ENCODE assay signal across 33 cellular contexts in genomic region chr17:66228887-66229782, GRCh38. TPM values are rescaled to one million over a fixed set of nuclear protein-coding genes. Genes with fewer than 3 reads are reported as not detected.
DNase-seq lines count a peak whose midpoint lies in the region; ATAC-seq, FAIRE-seq and TF ChIP-seq lines count a peak whose summit lies in the region.
"Had no signal": no experiment of that assay in that cellular context is flagged by ENCODE, and none has a peak within 500 bp of the region (broad histone marks: within the 10 kb centered on the region; RNA-seq: fewer than 3 reads in every experiment).

Gene APOH, minus strand, starts transcription at chr17:66229415. Its CDS starts 36 bp downstream, at chr17:66229379.

- no peak within 1 kb of the TSS for H3K27ac Mint-ChIP-seq in T-helper 2 cell treated with Interferon-gamma antibody and Interleukin-4, amounts not matched to agents 5 μg/mL and 100 μg/mL, for 36 hours
- H3K27ac Mint-ChIP-seq: activated naive CD8-positive, alpha-beta T cell; activated T-cell treated with anti-CD3 and anti-CD28 coated beads, Interleukin-2, amount 50 U/mL, for 24 hours; H9; mesothelial cell of epicardium; naive thymus-derived CD4-positive, alpha-beta T cell; progenitor cell of endocrine pancreas; stimulated activated effector memory CD8-positive, alpha-beta T cell treated with anti-CD3 and anti-CD28 coated beads, Interleukin-12 subunit alpha, Interleukin-12 subunit beta, amount 100 ng/mL, for 72 hours had no signal

- CTCF ChIA-PET in A549 (lab: Yijun Ruan, JAX): interaction anchor here (0.6 to 2.6 kb wide), 5 partner anchors 7 to 1254 kb away, joined by 3 to 10 read pairs (median 5); no protein-coding TSS in a partner anchor

- H3K18ac ChIP-seq in mesenchymal stem cell (ENCODE audit: low read depth in 1 of 2, low read length in 2 of 2): no peak within 1 kb of the TSS

- no peak within 1 kb of the TSS for H3K4ac ChIP-seq in mesenchymal stem cell (ENCODE audit: low read depth in 1 of 2, low read length in 2 of 2)

- no peak within 1 kb of the TSS for H2BK15ac ChIP-seq in mesenchymal stem cell (ENCODE audit: low read depth, poor library complexity, severe bottlenecking)

- no peak within 1 kb of the TSS for H2AFZ ChIP-seq in mesenchymal stem cell (ENCODE audit: low read depth, low read length)

- H3K4me3 ChIP-seq in A549 (no peak within 1 kb of the TSS), mesenchymal stem cell (ENCODE audit: insufficient read depth in 1 of 2, low read depth in 1 of 2, low read length in 2 of 2) (no peak within 1 kb of the TSS)
- H3K4me3 ChIP-seq: GM12878 had no signal

- H3K4me2 ChIP-seq in A549: peak within 1 kb of the TSS; percentile 61
- H3K4me2 ChIP-seq in mesenchymal stem cell (ENCODE audit: low read length, poor library complexity, severe bottlenecking): peak within 1 kb of the TSS; percentile 2

- H3K14ac ChIP-seq in mesenchymal stem cell (ENCODE audit: low read length in 2 of 2): no peak within 1 kb of the TSS

- no peak within 1 kb of the TSS for H2AK5ac ChIP-seq in mesenchymal stem cell (ENCODE audit: low read length, severe bottlenecking)

- no peak within 1 kb of the TSS for H4K91ac ChIP-seq in mesenchymal stem cell (ENCODE audit: low read length)

- H3K36me3 ChIP-seq in mesenchymal stem cell (ENCODE audit: control insufficient read depth in 1 of 2, insufficient read depth in 2 of 2, low read depth in 1 of 2, low read length in 2 of 2): no peaks in the 10 kb centered on the region
- H3K36me3 ChIP-seq: neutrophil, WERI-Rb-1 had no signal

- WGBS in A549 (ENCODE audit: missing lambda C conversion rate): 35% methylated on average over 20 of the region's 20 CpGs
- WGBS in mesenchymal stem cell: 95% methylated on average over 15 of the region's 20 CpGs

- no peak; a peak in 1 of 5 replicates for TF ChIP-seq RAD21 in A549 (conservative IDR thresholded peaks at IDR 0.05 in 1 of 2, IDR thresholded peaks at IDR 0.05 in 1 of 2)

- peak in 1 of 2 experiments; percentile 27; a peak in 1 of 5 replicates for TF ChIP-seq EP300 in A549 (IDR thresholded peaks at IDR 0.05)

- DNase-seq in A549 (ENCODE audit: low read depth in 1 of 2, low spot score in 1 of 2) (peak; percentile 59 to 85), HuH-7.5 (ENCODE audit: low spot score) (peak; percentile 36), glomerular visceral epithelial cell (ENCODE audit: extremely low spot score) (peak; percentile 62), mesenchymal stem cell (no peak), activated T-cell treated with anti-CD3 and anti-CD28 coated beads for 4 hours (no peak)
- no peak for DNase-seq in stimulated activated CD4-positive, alpha-beta T cell treated with anti-CD3 and anti-CD28 coated beads, Interleukin-2, amount 100 ng/mL, for 48 hours
- DNase-seq in T-helper 2 cell treated with Interferon-gamma antibody and Interleukin-4, amounts not matched to agents 5 μg/mL and 100 μg/mL, for 36 hours (ENCODE audit: low spot score): no peak
- DNase-seq: activated CD4-positive, alpha-beta T cell treated with anti-CD3 and anti-CD28 coated beads for 48 hours; activated effector memory CD4-positive, alpha-beta T cell treated with anti-CD3 and anti-CD28 coated beads, Interleukin-2, amount 50 U/mL, for 16 hours; activated T-cell treated with anti-CD3 and anti-CD28 coated beads, Interleukin-2, amount 50 U/mL, for 24 hours; AML-193; anterior cingulate cortex; CD4-positive, alpha-beta memory T cell; DMS 273 treated with DMSO at 0.1 percent for 48 hours; H9; IMR-90; left ventricle myocardium superior; naive thymus-derived CD4-positive, alpha-beta T cell; NCI-H146; NCI-H446; NCI-H774; SIG-M5; trophoblast cell; WERI-Rb-1 had no signal

- peaks cover 27% of the 10 kb centered on the region for H3K27me3 Mint-ChIP-seq in T-helper 2 cell treated with Interferon-gamma antibody and Interleukin-4, amounts not matched to agents 5 μg/mL and 100 μg/mL, for 36 hours (ENCODE audit: low read depth)
- H3K27me3 Mint-ChIP-seq: activated naive CD8-positive, alpha-beta T cell; activated T-cell treated with anti-CD3 and anti-CD28 coated beads, Interleukin-2, amount 50 U/mL, for 24 hours; progenitor cell of endocrine pancreas had no signal

- H3K36me3 Mint-ChIP-seq in T-helper 2 cell treated with Interferon-gamma antibody and Interleukin-4, amounts not matched to agents 5 μg/mL and 100 μg/mL, for 36 hours (ENCODE audit: low read depth): no peaks in the 10 kb centered on the region
- H3K36me3 Mint-ChIP-seq: activated naive CD8-positive, alpha-beta T cell; CD4-positive, alpha-beta memory T cell; mesothelial cell of epicardium; naive thymus-derived CD4-positive, alpha-beta T cell had no signal

- no peak within 1 kb of the TSS for H2BK120ac ChIP-seq in mesenchymal stem cell (ENCODE audit: low read depth, low read length)

- TF ChIP-seq POLR2A in A549 (IDR thresholded peaks at IDR 0.05; ENCODE audit: low read length): no peak

- no peak within 1 kb of the TSS for H2BK12ac ChIP-seq in mesenchymal stem cell (ENCODE audit: low read length in 2 of 2)

- FAIRE-seq in A549 (lab: Jason Lieb, UNC): peak; percentile 99
- FAIRE-seq: A204.1, GM12878 had no signal

- H3K27ac ChIP-seq in A549: peak within 1 kb of the TSS; percentile 72 to 86
- no peak within 1 kb of the TSS for H3K27ac ChIP-seq in mesenchymal stem cell (ENCODE audit: low read length, poor library complexity, severe bottlenecking)
- H3K27ac ChIP-seq: neutrophil, WERI-Rb-1 had no signal

- H3K9me3 Mint-ChIP-seq in T-helper 2 cell treated with Interferon-gamma antibody and Interleukin-4, amounts not matched to agents 5 μg/mL and 100 μg/mL, for 36 hours: no peaks in the 10 kb centered on the region
- H3K9me3 Mint-ChIP-seq: activated T-cell treated with anti-CD3 and anti-CD28 coated beads, Interleukin-2, amount 50 U/mL, for 24 hours; H9; mesothelial cell of epicardium; naive thymus-derived CD4-positive, alpha-beta T cell; stimulated activated effector memory CD8-positive, alpha-beta T cell treated with anti-CD3 and anti-CD28 coated beads, Interleukin-12 subunit alpha, Interleukin-12 subunit beta, amount 100 ng/mL, for 72 hours had no signal

- H3K79me1 ChIP-seq in mesenchymal stem cell (replicated peaks; ENCODE audit: low read length, poor library complexity, severe bottlenecking): no peaks in the 10 kb centered on the region

- no peak within 1 kb of the TSS for H2BK5ac ChIP-seq in mesenchymal stem cell (ENCODE audit: low read depth, low read length, poor library complexity, severe bottlenecking)

- H3K9ac ChIP-seq in mesenchymal stem cell (ENCODE audit: low read length): no peak within 1 kb of the TSS

- no peak within 1 kb of the TSS for H3K4me3 Mint-ChIP-seq in T-helper 2 cell treated with Interferon-gamma antibody and Interleukin-4, amounts not matched to agents 5 μg/mL and 100 μg/mL, for 36 hours
- H3K4me3 Mint-ChIP-seq: activated naive CD8-positive, alpha-beta T cell; activated T-cell treated with anti-CD3 and anti-CD28 coated beads, Interleukin-2, amount 50 U/mL, for 24 hours; CD4-positive, alpha-beta memory T cell; H9; mesothelial cell of epicardium; naive thymus-derived CD4-positive, alpha-beta T cell; stimulated activated effector memory CD8-positive, alpha-beta T cell treated with anti-CD3 and anti-CD28 coated beads, Interleukin-12 subunit alpha, Interleukin-12 subunit beta, amount 100 ng/mL, for 72 hours had no signal

- POLR2A ChIA-PET in A549 (lab: Yijun Ruan, JAX): no interaction called here

- peaks cover 2% of the 10 kb centered on the region for H3K4me1 Mint-ChIP-seq in T-helper 2 cell treated with Interferon-gamma antibody and Interleukin-4, amounts not matched to agents 5 μg/mL and 100 μg/mL, for 36 hours (ENCODE audit: low read depth)
- H3K4me1 Mint-ChIP-seq: H9; mesothelial cell of epicardium; stimulated activated effector memory CD8-positive, alpha-beta T cell treated with anti-CD3 and anti-CD28 coated beads, Interleukin-12 subunit alpha, Interleukin-12 subunit beta, amount 100 ng/mL, for 72 hours had no signal

- H3K9me3 ChIP-seq in A549 (no peaks in the 10 kb centered on the region), mesenchymal stem cell (ENCODE audit: control insufficient read depth, low read length) (no peaks in the 10 kb centered on the region)
- H3K9me3 ChIP-seq: neutrophil had no signal

- no peak within 1 kb of the TSS for H3K23ac ChIP-seq in mesenchymal stem cell (ENCODE audit: low read length in 2 of 2)

- ATAC-seq in A549 (peak; percentile 60 to 83; a peak in 5 of 6 replicates), HG03460 (IDR thresholded peaks at IDR 0.05; ENCODE audit: unreplicated experiment) (no peak)
- ATAC-seq: GM12878; left ventricle myocardium superior; naive thymus-derived CD4-positive, alpha-beta T cell; Panc1; stimulated activated effector memory CD8-positive, alpha-beta T cell treated with anti-CD3 and anti-CD28 coated beads, Interleukin-12 subunit alpha, Interleukin-12 subunit beta, amount 100 ng/mL, for 72 hours had no signal

- no peaks in the 10 kb centered on the region for H3K27me3 ChIP-seq in mesenchymal stem cell (ENCODE audit: control insufficient read depth in 1 of 2, insufficient read depth in 1 of 2, low read length in 2 of 2)

- no peak within 1 kb of the TSS for H4K8ac ChIP-seq in mesenchymal stem cell (ENCODE audit: low read length)

- H3K4me1 ChIP-seq in A549: peaks cover 43% of the 10 kb centered on the region
- peaks cover 2% of the 10 kb centered on the region for H3K4me1 ChIP-seq in mesenchymal stem cell (ENCODE audit: control insufficient read depth, insufficient read depth, low read depth, low read length)

- TF ChIP-seq CTCF in A549 (IDR thresholded peaks at IDR 0.05): no peak

TF ChIP-seq in A549, 52 proteins besides CTCF, POLR2A, EP300 and RAD21 (continues in another document):
- TF ChIP-seq USF2 (IDR thresholded peaks at IDR 0.05) (no peak), TFCP2L1 (CRISPR knock-in tag; IDR thresholded peaks at IDR 0.05) (no peak), SMC3 (IDR thresholded peaks at IDR 0.05) (no peak), FOSL2 (IDR thresholded peaks at IDR 0.05) (peak; percentile 80), FOSL2 (CRISPR knock-in tag; IDR thresholded peaks at IDR 0.05) (peak; percentile 91), ZNF302 (CRISPR knock-in tag; IDR thresholded peaks at IDR 0.05) (no peak), MYC (IDR thresholded peaks at IDR 0.05; ENCODE audit: borderline replicate concordance, low read length) (no peak)

RNA-seq across cellular contexts. Expression of gene APOH, which starts in this region (rescaled TPM):
- polyA plus RNA-seq in A549 (2011; rRNA removed) (26.1 and 39.6 TPM in 2 replicates), A549 (2017; fragmentation: RNase III; extraction: RNeasy Plus Mini Kit Qiagen cat#74134 plus additional on column Dnase treatment) (5.7 to 6.9 TPM (median 6.9 TPM) in 3 replicates)
- 2.7 and 3.2 TPM in 2 replicates for polyA plus RNA-seq in A549 (2012; cell fraction: cytosol; rRNA removed)
- 2.4 and 3.0 TPM in 2 replicates for polyA plus RNA-seq in A549 (2012; cell fraction: nucleus; rRNA removed)
- polyA minus RNA-seq in A549 (2011; rRNA and poly(A)+ RNA removed): 7.3 and 11.0 TPM in 2 replicates
- polyA plus RNA-seq in mesenchymal stem cell (2013, experiment 1 of 2): 0.07 TPM
- polyA plus RNA-seq in mesenchymal stem cell (2013, experiment 2 of 2): not detected
- polyA plus RNA-seq: GM12878; IMR-90; naive thymus-derived CD4-positive, alpha-beta T cell had no signal

Comparison
In these comparisons a context has a peak if more than half of its experiments do, and no peak if none do; other contexts are left out.
1. DNase-seq: peak in A549 (2 of 2), HuH-7.5 (single experiment) and glomerular visceral epithelial cell (single experiment); none in mesenchymal stem cell (single experiment), stimulated activated CD4-positive, alpha-beta T cell treated with anti-CD3 and anti-CD28 coated beads, Interleukin-2, amount 100 ng/mL, for 48 hours (0 of 2), activated T-cell treated with anti-CD3 and anti-CD28 coated beads for 4 hours (single experiment) and T-helper 2 cell treated with Interferon-gamma antibody and Interleukin-4, amounts not matched to agents 5 μg/mL and 100 μg/mL, for 36 hours (single experiment).